In genomic region chr4:119106036-119107000, GRCh38 we compare ENCODE assay signal across 1 cellular context.
TF ChIP-seq lines count a peak whose summit lies in the region.

No MANE protein-coding gene starts in this region.

TF ChIP-seq in K562, 482 proteins besides CTCF, POLR2A, EP300 and RAD21:
- TF ChIP-seq NFIC (IDR thresholded peaks at IDR 0.05) (peak; percentile 47; the same call in 1 of the 2 replicates), L3MBTL2 (IDR thresholded peaks at IDR 0.05) (no peak)
